Comparison of ENCODE assay signal across 9 cellular contexts in the genomic region with DNA sequence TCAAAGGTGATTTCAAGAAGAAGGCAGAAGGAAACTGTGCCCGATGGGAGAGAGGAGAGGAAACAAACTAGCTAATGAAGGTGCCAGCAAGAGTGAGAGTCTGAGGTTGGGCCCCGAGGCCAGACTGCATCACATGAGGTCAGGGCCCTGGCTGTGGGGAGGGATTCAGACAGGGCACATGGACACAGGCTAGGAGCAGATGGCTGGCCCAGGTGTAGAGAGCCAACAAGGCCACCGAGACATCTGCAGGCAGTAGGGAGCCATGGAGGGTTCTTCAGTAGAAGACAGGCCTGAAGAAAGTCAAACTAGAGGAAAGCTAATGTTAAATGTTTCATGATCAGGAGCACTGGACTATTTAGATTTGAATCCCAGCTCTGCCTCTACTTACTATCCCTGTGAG.
"Had no signal": no experiment of that assay in that cellular context is flagged by ENCODE, and none has a peak within 500 bp of the region (broad histone marks: within the 10 kb centered on the region; RNA-seq: fewer than 3 reads in every experiment).

No MANE protein-coding gene starts in this region.

- H3K36me3 ChIP-seq: HAP-1 had no signal

- H3K4me1 ChIP-seq: HAP-1 had no signal

- H2AFZ ChIP-seq: GM23248 had no signal

- DNase-seq: GM23248, GOT3, H7, HFFc6, IMR-90 had no signal

- H3K27ac Mint-ChIP-seq: HFFc6 had no signal

- ATAC-seq: HCT116, K562 had no signal

- H3K9me3 ChIP-seq: HAP-1 had no signal

- H3K27ac ChIP-seq: GM23248, HL-60 had no signal

- H3K4me3 ChIP-seq: GM23248, HAP-1, K562 had no signal

- H3K4me3 Mint-ChIP-seq: HFFc6 had no signal

- H3K9ac ChIP-seq: GM23248 had no signal
